In genomic region chr16:66798162-66798561, GRCh38 we compare ENCODE assay signal across 30 cellular contexts. TPM values are rescaled to one million over a fixed set of nuclear protein-coding genes. Genes with fewer than 3 reads are reported as not detected.
A peak's percentile ranks its signal among the peaks of the same experiment; 100 is the strongest.
DNase-seq lines count a peak whose midpoint lies in the region; ATAC-seq, FAIRE-seq and TF ChIP-seq lines count a peak whose summit lies in the region.
"Had no signal": no experiment of that assay in that cellular context is flagged by ENCODE, and none has a peak within 500 bp of the region (broad histone marks: within the 10 kb centered on the region; RNA-seq: fewer than 3 reads in every experiment).

No MANE protein-coding gene starts in this region.

- H3K4me3 ChIP-seq in mammary epithelial cell (replicated peaks in 1 of 3; ENCODE audit: insufficient read depth in 1 of 3, low read depth in 2 of 3, low read length in 3 of 3) (no peak overlapping the region), breast epithelium (no peak overlapping the region), HepG2 (replicated peaks in 1 of 3; ENCODE audit: insufficient read depth in 1 of 3, low read depth in 2 of 3, low read length in 3 of 3) (no peak overlapping the region)
- H3K4me3 ChIP-seq: neural progenitor cell, sigmoid colon, stomach, tibial nerve had no signal

- ATAC-seq in HG03521 (IDR thresholded peaks at IDR 0.05; ENCODE audit: unreplicated experiment) (no peak), HepG2 (no peak)
- ATAC-seq: CD8-positive, alpha-beta T cell; PC-3; WTC11 had no signal

- H4K20me1 ChIP-seq in mammary epithelial cell (ENCODE audit: insufficient read depth, low read length) (no peaks in the 10 kb centered on the region), HepG2 (ENCODE audit: insufficient read depth, low read length) (no peaks in the 10 kb centered on the region)

- no peak overlapping the region for H3K9ac ChIP-seq in mammary epithelial cell (ENCODE audit: insufficient read depth, low read length)
- H3K9ac ChIP-seq in HepG2 (ENCODE audit: insufficient read depth, low read depth, low read length): no peak overlapping the region
- H3K9ac ChIP-seq: neural progenitor cell had no signal

- H3K36me3 ChIP-seq in mammary epithelial cell (ENCODE audit: insufficient read depth, low read length): peaks cover 6% of the 10 kb centered on the region
- no peaks in the 10 kb centered on the region for H3K36me3 ChIP-seq in breast epithelium
- H3K36me3 ChIP-seq in HepG2 (replicated peaks in 1 of 2; ENCODE audit: control insufficient read depth in 1 of 2, insufficient read depth in 2 of 2, low read length in 2 of 2): peaks cover 0 to 3% of the 10 kb centered on the region in 2 experiments; a peak in 4 of 5 replicates

- H3K27me3 ChIP-seq in mammary epithelial cell (ENCODE audit: insufficient read depth, low read length) (no peaks in the 10 kb centered on the region), breast epithelium (no peaks in the 10 kb centered on the region), HepG2 (ENCODE audit: control insufficient read depth in 1 of 2, insufficient read depth in 2 of 2, low read length in 2 of 2) (no peaks in the 10 kb centered on the region)
- H3K27me3 ChIP-seq: neural progenitor cell, sigmoid colon, stomach, tibial nerve had no signal

- WGBS in mammary epithelial cell (ENCODE audit: low coverage, missing lambda C conversion rate): 67% methylated on average over 2 of the region's 2 CpGs
- 66% methylated on average over 2 of the region's 2 CpGs for WGBS in HepG2 (ENCODE audit: low lambda C conversion rate)

- no peak for TF ChIP-seq CTCF in mammary epithelial cell (conservative IDR thresholded peaks at IDR 0.05 in 1 of 2, IDR thresholded peaks at IDR 0.05 in 1 of 2; ENCODE audit: extremely low read depth in 1 of 2, insufficient read depth in 1 of 2, low read depth in 1 of 2, low read length in 2 of 2)
- TF ChIP-seq CTCF in breast epithelium (IDR thresholded peaks at IDR 0.05): no peak
- TF ChIP-seq CTCF in HepG2 (CRISPR knock-in tag; IDR thresholded peaks at IDR 0.05): no peak

- DNase-seq in mammary epithelial cell (peak; percentile 6), breast epithelium (ENCODE audit: low spot score in 2 of 2) (no peak), amniotic epithelial cell (ENCODE audit: low read depth) (peak; percentile 24), fibroblast of peridontal ligament (ENCODE audit: extremely low read depth) (peak; percentile 45), epidermal melanocyte (ENCODE audit: insufficient read length, low spot score) (no peak), cerebellar cortex (ENCODE audit: low spot score) (no peak), HepG2 (ENCODE audit: low spot score) (no peak)
- DNase-seq: 8988T; activated CD4-positive, alpha-beta T cell treated with anti-CD3 and anti-CD28 coated beads, Interleukin-2, amount 50 U/mL, for 48 hours; activated CD8-positive, alpha-beta memory T cell treated with anti-CD3 and anti-CD28 coated beads, Interleukin-2, amount 50 U/mL, for 48 hours; activated naive CD8-positive, alpha-beta T cell treated with anti-CD3 and anti-CD28 coated beads, Interleukin-2, amount 10 ng/mL, durations not matched to agents 7 days and 5 days; CD8-positive, alpha-beta T cell; endodermal cell; GF-D8; head of caudate nucleus; NCI-H1105 treated with DMSO at 0.1 percent for 48 hours; NCI-H510A; PC-3; posterior cingulate gyrus; SHP77; sigmoid colon; stomach; SW 1271; T1000 had no signal

- no peaks in the 10 kb centered on the region for H3K4me1 ChIP-seq in mammary epithelial cell (ENCODE audit: insufficient read depth, low read length)
- H3K4me1 ChIP-seq in breast epithelium: no peaks in the 10 kb centered on the region
- H3K4me1 ChIP-seq in HepG2 (ENCODE audit: insufficient read depth, low read length): no peaks in the 10 kb centered on the region
- H3K4me1 ChIP-seq: neural progenitor cell, sigmoid colon, stomach, tibial nerve had no signal

- TF ChIP-seq POLR2A in breast epithelium (IDR thresholded peaks at IDR 0.05): no peak
- TF ChIP-seq POLR2A in HepG2 (IDR thresholded peaks at IDR 0.05; ENCODE audit: insufficient read depth in 1 of 2, low read depth in 2 of 2, low read length in 2 of 2): no peak

- POLR2A ChIA-PET in HepG2 (lab: Yijun Ruan, JAX): no interaction called here

- H3K79me2 ChIP-seq in mammary epithelial cell (ENCODE audit: insufficient read depth, low read length) (no peaks in the 10 kb centered on the region), HepG2 (ENCODE audit: insufficient read depth, low read length) (no peaks in the 10 kb centered on the region)

- H3K4me2 ChIP-seq in mammary epithelial cell (ENCODE audit: insufficient read depth, low read depth, low read length) (no peak overlapping the region), HepG2 (ENCODE audit: low read depth, low read length) (no peak overlapping the region)
- H3K4me2 ChIP-seq: neural progenitor cell had no signal

- no peaks in the 10 kb centered on the region for H3K9me3 ChIP-seq in mammary epithelial cell (replicated peaks; ENCODE audit: insufficient read depth, low read length)
- no peaks in the 10 kb centered on the region for H3K9me3 ChIP-seq in breast epithelium
- H3K9me3 ChIP-seq in HepG2 (ENCODE audit: low read length): no peaks in the 10 kb centered on the region
- H3K9me3 ChIP-seq: sigmoid colon, stomach, tibial nerve had no signal

- CTCF ChIA-PET in mammary epithelial cell (lab: Charles Lee; ENCODE audit: low non-redundant PET) (no interaction called here), HepG2 (lab: Yijun Ruan, JAX; ENCODE audit: low intra/inter-chr PET ratio, low total read pairs) (no interaction called here)

- dilution Hi-C loops in mammary epithelial cell (cut with HindIII; ENCODE audit: low sequenced_read_pairs): no loop called here

- TF ChIP-seq EP300 in HepG2 (IDR thresholded peaks at IDR 0.05; ENCODE audit: low read depth in 2 of 2, low read length in 2 of 2): no peak
- TF ChIP-seq EP300 in HepG2 (CRISPR knock-in tag; IDR thresholded peaks at IDR 0.05; ENCODE audit: borderline replicate concordance): no peak

- H3K27ac ChIP-seq in mammary epithelial cell (ENCODE audit: insufficient read depth, low read depth, low read length) (no peak overlapping the region), breast epithelium (no peak overlapping the region), HepG2 (ENCODE audit: extremely low read length, insufficient read depth, low read length) (no peak overlapping the region)
- H3K27ac ChIP-seq: neural progenitor cell, sigmoid colon, stomach, tibial nerve had no signal

- FAIRE-seq in HepG2 (lab: Jason Lieb, UNC): no peak
- FAIRE-seq: H1 had no signal

- no TSS peak for BruUV-seq in mammary epithelial cell (replicated peaks; lab: Mats Ljungman, UMichigan)
- no TSS peak for BruUV-seq in HepG2 (replicated peaks; lab: Mats Ljungman, UMichigan)

- intact Hi-C loops in mammary epithelial cell (cut with micrococcal nuclease): no loop called here
- intact Hi-C loops in breast epithelium (cut with DNase I; ENCODE audit: low total_unique reads): no loop called here
- intact Hi-C loops in HepG2 (cut with micrococcal nuclease; ENCODE audit: unreplicated experiment): no loop called here

- H2AFZ ChIP-seq in mammary epithelial cell (ENCODE audit: low read depth, low read length) (no peak overlapping the region), HepG2 (ENCODE audit: low read length) (no peak overlapping the region)
- H2AFZ ChIP-seq: neural progenitor cell had no signal

- no peak for TF ChIP-seq RAD21 in HepG2 (CRISPR knock-in tag; IDR thresholded peaks at IDR 0.05)

- in situ Hi-C loops in mammary epithelial cell (cut with MboI; ENCODE audit: low sequenced_read_pairs in 2 of 2) (no loop called here), HepG2 (cut with HindIII; ENCODE audit: extremely low pct_ligation_motif_present, low pct_unique_long_range_greater_than_20kb) (no loop called here)

RNA-seq across cellular contexts. Expression of gene TERB1, which starts 3.2 kb away (rescaled TPM):
- total RNA-seq in mammary epithelial cell: under 1 TPM in 1 of 2 donors, not detected in 1; 0.17 TPM
- polyA plus RNA-seq in mammary epithelial cell: 0.05 TPM
- polyA minus RNA-seq in mammary epithelial cell: not detected
- total RNA-seq in breast epithelium: under 1 TPM; 0.33 to 0.64 (median 0.59) TPM
- not detected in 2 replicates for total RNA-seq in HepG2 (2016; rRNA removed; fragmentation: Illumina TruSeq; extraction: Trizol)
- not detected in 2 replicates for total RNA-seq in HepG2 (2016; cell fraction: cytosol; rRNA removed; fragmentation: Illumina TruSeq; extraction: Trizol; ENCODE audit: low read depth)
- not detected in 2 replicates for total RNA-seq in HepG2 (2016; cell fraction: insoluble cytoplasmic fraction; rRNA removed; fragmentation: Illumina TruSeq; extraction: Trizol)
- 0.09 and 0.10 TPM in 2 replicates for total RNA-seq in HepG2 (2016; cell fraction: membrane; rRNA removed; fragmentation: Illumina TruSeq; extraction: Trizol)
- not detected in 2 replicates for total RNA-seq in HepG2 (2016; cell fraction: nucleus; rRNA removed; fragmentation: Illumina TruSeq; extraction: Trizol)
- not detected in 2 replicates for polyA plus RNA-seq in HepG2 (2011; rRNA removed)
- not detected in 2 replicates for polyA plus RNA-seq in HepG2 (2011; cell fraction: cytosol; rRNA removed)
- not detected in 2 replicates for polyA plus RNA-seq in HepG2 (2011; cell fraction: nucleus; rRNA removed)
- polyA plus RNA-seq in HepG2 (2012): not detected in 2 replicates
- not detected in 2 replicates for polyA plus RNA-seq in HepG2 (2016; cell fraction: cytosol; fragmentation: Illumina TruSeq; extraction: Trizol; ENCODE audit: low read depth)
- polyA plus RNA-seq in HepG2 (2016; cell fraction: insoluble cytoplasmic fraction; fragmentation: Illumina TruSeq; extraction: Trizol; ENCODE audit: low read depth): not detected in 2 replicates
- polyA plus RNA-seq in HepG2 (2016; cell fraction: membrane; fragmentation: Illumina TruSeq; extraction: Trizol; ENCODE audit: low read depth): not detected in 2 replicates
- not detected in 2 replicates for polyA plus RNA-seq in HepG2 (2016; cell fraction: nucleus; fragmentation: Illumina TruSeq; extraction: Trizol; ENCODE audit: insufficient read depth, low read depth)
- not detected in 2 replicates for polyA minus RNA-seq in HepG2 (2011; rRNA and poly(A)+ RNA removed; ENCODE audit: low replicate concordance)
- not detected in 2 replicates for polyA minus RNA-seq in HepG2 (2011; cell fraction: cytosol; rRNA and poly(A)+ RNA removed)
- polyA minus RNA-seq in HepG2 (2011; cell fraction: nucleus; rRNA and poly(A)+ RNA removed): not detected in 2 replicates
- total RNA-seq: activated naive CD8-positive, alpha-beta T cell treated with anti-CD3 and anti-CD28 coated beads, Interleukin-2, amount 10 ng/mL, durations not matched to agents 7 days and 5 days; CD8-positive, alpha-beta T cell; endodermal cell; H1; PC-3; stomach; tibial nerve; WTC11 had no signal
- polyA plus RNA-seq: H1, stomach had no signal

RNA-seq across cellular contexts. Expression of gene NAE1, which starts 32.6 kb away (rescaled TPM):
- total RNA-seq in mammary epithelial cell (10 to 100 TPM; 66.5 to 81.1 TPM), breast epithelium (10 to 100 TPM; 44.0 to 69.8 (median 60.3) TPM), HepG2 (2016; rRNA removed; fragmentation: Illumina TruSeq; extraction: Trizol) (206 and 279 TPM in 2 replicates)
- polyA plus RNA-seq in mammary epithelial cell (50.6 TPM), HepG2 (2011; rRNA removed) (68.2 and 95.7 TPM in 2 replicates)
- polyA minus RNA-seq in mammary epithelial cell: 30.4 TPM
- 93.3 and 103 TPM in 2 replicates for total RNA-seq in HepG2 (2016; cell fraction: cytosol; rRNA removed; fragmentation: Illumina TruSeq; extraction: Trizol; ENCODE audit: low read depth)
- total RNA-seq in HepG2 (2016; cell fraction: insoluble cytoplasmic fraction; rRNA removed; fragmentation: Illumina TruSeq; extraction: Trizol): 210 and 281 TPM in 2 replicates
- 146 and 147 TPM in 2 replicates for total RNA-seq in HepG2 (2016; cell fraction: membrane; rRNA removed; fragmentation: Illumina TruSeq; extraction: Trizol)
- total RNA-seq in HepG2 (2016; cell fraction: nucleus; rRNA removed; fragmentation: Illumina TruSeq; extraction: Trizol): 127 and 139 TPM in 2 replicates
- 27.0 and 39.4 TPM in 2 replicates for polyA plus RNA-seq in HepG2 (2011; cell fraction: cytosol; rRNA removed)
- polyA plus RNA-seq in HepG2 (2011; cell fraction: nucleus; rRNA removed): 79.6 and 104 TPM in 2 replicates
- 71.6 and 101 TPM in 2 replicates for polyA plus RNA-seq in HepG2 (2012)
- polyA plus RNA-seq in HepG2 (2016; cell fraction: cytosol; fragmentation: Illumina TruSeq; extraction: Trizol; ENCODE audit: low read depth): 66.8 and 90.6 TPM in 2 replicates
- polyA plus RNA-seq in HepG2 (2016; cell fraction: insoluble cytoplasmic fraction; fragmentation: Illumina TruSeq; extraction: Trizol; ENCODE audit: low read depth): 229 TPM in 2 replicates
- 102 and 113 TPM in 2 replicates for polyA plus RNA-seq in HepG2 (2016; cell fraction: membrane; fragmentation: Illumina TruSeq; extraction: Trizol; ENCODE audit: low read depth)
- polyA plus RNA-seq in HepG2 (2016; cell fraction: nucleus; fragmentation: Illumina TruSeq; extraction: Trizol; ENCODE audit: insufficient read depth, low read depth): 156 and 166 TPM in 2 replicates
- 14.2 and 16.7 TPM in 2 replicates for polyA minus RNA-seq in HepG2 (2011; rRNA and poly(A)+ RNA removed; ENCODE audit: low replicate concordance)
- 26.9 and 31.3 TPM in 2 replicates for polyA minus RNA-seq in HepG2 (2011; cell fraction: cytosol; rRNA and poly(A)+ RNA removed)
- 96.7 and 111 TPM in 2 replicates for polyA minus RNA-seq in HepG2 (2011; cell fraction: nucleus; rRNA and poly(A)+ RNA removed)

RNA-seq across cellular contexts. Expression of gene CA7, which starts 46.1 kb away (rescaled TPM):
- not detected for total RNA-seq in mammary epithelial cell
- not detected for polyA plus RNA-seq in mammary epithelial cell
- polyA minus RNA-seq in mammary epithelial cell: not detected
- 1 to 10 TPM in 1 of 3 donors, not detected in 2; 1.3 TPM for total RNA-seq in breast epithelium
- total RNA-seq in HepG2 (2016; rRNA removed; fragmentation: Illumina TruSeq; extraction: Trizol): not detected in 2 replicates
- not detected in 2 replicates for total RNA-seq in HepG2 (2016; cell fraction: cytosol; rRNA removed; fragmentation: Illumina TruSeq; extraction: Trizol; ENCODE audit: low read depth)
- not detected in 2 replicates for total RNA-seq in HepG2 (2016; cell fraction: insoluble cytoplasmic fraction; rRNA removed; fragmentation: Illumina TruSeq; extraction: Trizol)
- not detected in 2 replicates for total RNA-seq in HepG2 (2016; cell fraction: membrane; rRNA removed; fragmentation: Illumina TruSeq; extraction: Trizol)
- not detected in 2 replicates for total RNA-seq in HepG2 (2016; cell fraction: nucleus; rRNA removed; fragmentation: Illumina TruSeq; extraction: Trizol)
- polyA plus RNA-seq in HepG2 (2011; rRNA removed): not detected in 2 replicates
- polyA plus RNA-seq in HepG2 (2011; cell fraction: cytosol; rRNA removed): 0.03 TPM in 1 of 2 replicates, not detected in the other
- polyA plus RNA-seq in HepG2 (2011; cell fraction: nucleus; rRNA removed): not detected in 2 replicates
- not detected in 2 replicates for polyA plus RNA-seq in HepG2 (2012)
- polyA plus RNA-seq in HepG2 (2016; cell fraction: cytosol; fragmentation: Illumina TruSeq; extraction: Trizol; ENCODE audit: low read depth): 0.07 TPM in 1 of 2 replicates, not detected in the other
- polyA plus RNA-seq in HepG2 (2016; cell fraction: insoluble cytoplasmic fraction; fragmentation: Illumina TruSeq; extraction: Trizol; ENCODE audit: low read depth): not detected in 2 replicates
- not detected in 2 replicates for polyA plus RNA-seq in HepG2 (2016; cell fraction: membrane; fragmentation: Illumina TruSeq; extraction: Trizol; ENCODE audit: low read depth)
- not detected in 2 replicates for polyA plus RNA-seq in HepG2 (2016; cell fraction: nucleus; fragmentation: Illumina TruSeq; extraction: Trizol; ENCODE audit: insufficient read depth, low read depth)
- not detected in 2 replicates for polyA minus RNA-seq in HepG2 (2011; rRNA and poly(A)+ RNA removed; ENCODE audit: low replicate concordance)
- polyA minus RNA-seq in HepG2 (2011; cell fraction: cytosol; rRNA and poly(A)+ RNA removed): not detected in 2 replicates
- polyA minus RNA-seq in HepG2 (2011; cell fraction: nucleus; rRNA and poly(A)+ RNA removed): not detected in 2 replicates
- total RNA-seq: activated naive CD8-positive, alpha-beta T cell treated with anti-CD3 and anti-CD28 coated beads, Interleukin-2, amount 10 ng/mL, durations not matched to agents 7 days and 5 days; CD8-positive, alpha-beta T cell; endodermal cell; lung microvascular endothelial cell; PC-3; tibial nerve had no signal

RNA-seq across cellular contexts. Expression of gene DYNC1LI2, which starts 46.8 kb away (rescaled TPM):
- total RNA-seq in mammary epithelial cell (100 to 1,000 TPM in 1 of 2 donors, 10 to 100 TPM in 1; 90.8 to 127 TPM), breast epithelium (100 to 1,000 TPM; 153 to 172 (median 156) TPM), HepG2 (2016; rRNA removed; fragmentation: Illumina TruSeq; extraction: Trizol) (107 and 135 TPM in 2 replicates)
- polyA plus RNA-seq in mammary epithelial cell (55.4 TPM), HepG2 (2011; rRNA removed) (65.5 and 67.7 TPM in 2 replicates)
- polyA minus RNA-seq in mammary epithelial cell: 70.1 TPM
- 18.2 and 20.0 TPM in 2 replicates for total RNA-seq in HepG2 (2016; cell fraction: cytosol; rRNA removed; fragmentation: Illumina TruSeq; extraction: Trizol; ENCODE audit: low read depth)
- 109 and 139 TPM in 2 replicates for total RNA-seq in HepG2 (2016; cell fraction: insoluble cytoplasmic fraction; rRNA removed; fragmentation: Illumina TruSeq; extraction: Trizol)
- total RNA-seq in HepG2 (2016; cell fraction: membrane; rRNA removed; fragmentation: Illumina TruSeq; extraction: Trizol): 25.6 and 31.6 TPM in 2 replicates
- total RNA-seq in HepG2 (2016; cell fraction: nucleus; rRNA removed; fragmentation: Illumina TruSeq; extraction: Trizol): 194 and 230 TPM in 2 replicates
- polyA plus RNA-seq in HepG2 (2011; cell fraction: cytosol; rRNA removed): 30.2 and 40.7 TPM in 2 replicates
- polyA plus RNA-seq in HepG2 (2011; cell fraction: nucleus; rRNA removed): 210 and 219 TPM in 2 replicates
- polyA plus RNA-seq in HepG2 (2012): 57.1 and 65.5 TPM in 2 replicates
- 3.3 and 3.7 TPM in 2 replicates for polyA plus RNA-seq in HepG2 (2016; cell fraction: cytosol; fragmentation: Illumina TruSeq; extraction: Trizol; ENCODE audit: low read depth)
- 68.8 and 69.0 TPM in 2 replicates for polyA plus RNA-seq in HepG2 (2016; cell fraction: insoluble cytoplasmic fraction; fragmentation: Illumina TruSeq; extraction: Trizol; ENCODE audit: low read depth)
- polyA plus RNA-seq in HepG2 (2016; cell fraction: membrane; fragmentation: Illumina TruSeq; extraction: Trizol; ENCODE audit: low read depth): 9.8 and 12.1 TPM in 2 replicates
- 329 and 373 TPM in 2 replicates for polyA plus RNA-seq in HepG2 (2016; cell fraction: nucleus; fragmentation: Illumina TruSeq; extraction: Trizol; ENCODE audit: insufficient read depth, low read depth)
- 51.3 and 78.2 TPM in 2 replicates for polyA minus RNA-seq in HepG2 (2011; rRNA and poly(A)+ RNA removed; ENCODE audit: low replicate concordance)
- polyA minus RNA-seq in HepG2 (2011; cell fraction: cytosol; rRNA and poly(A)+ RNA removed): 27.4 and 28.7 TPM in 2 replicates
- 169 and 176 TPM in 2 replicates for polyA minus RNA-seq in HepG2 (2011; cell fraction: nucleus; rRNA and poly(A)+ RNA removed)

Comparison
In these comparisons a context has a peak if more than half of its experiments do, and no peak if none do; other contexts are left out.
1. DNase-seq: peak in mammary epithelial cell (single experiment), amniotic epithelial cell (single experiment) and fibroblast of peridontal ligament (single experiment); none in breast epithelium (0 of 2), epidermal melanocyte (single experiment), cerebellar cortex (single experiment) and HepG2 (single experiment).